1 cellular context compared by ENCODE assay signal in genomic region chr2:237688081-237688480, GRCh38.
TF ChIP-seq lines count a peak whose summit lies in the region.

No MANE protein-coding gene starts in this region.

TF ChIP-seq in HepG2, 621 proteins besides CTCF, POLR2A, EP300 and RAD21 (continued from another document):
- TF ChIP-seq ZNF609 (CRISPR knock-in tag; IDR thresholded peaks at IDR 0.05; ENCODE audit: borderline replicate concordance) (0 out of 2 replicates have a peak, but pooled peaks have one; percentile 6), HNF1B (CRISPR knock-in tag; IDR thresholded peaks at IDR 0.05) (no peak), ZNF772 (CRISPR knock-in tag; IDR thresholded peaks at IDR 0.05) (0 out of 2 replicates have a peak, but pooled peaks have one; percentile 8), ZNF329 (CRISPR knock-in tag; IDR thresholded peaks at IDR 0.05; ENCODE audit: low read depth) (no peak), ZEB1 (IDR thresholded peaks at IDR 0.05; ENCODE audit: insufficient replicate concordance, low read depth) (no peak), TEF (CRISPR knock-in tag; IDR thresholded peaks at IDR 0.05) (no peak), ZBTB34 (CRISPR knock-in tag; IDR thresholded peaks at IDR 0.05) (peak; percentile 8; the same call in 1 of the 2 replicates), ZNF574 (CRISPR knock-in tag; IDR thresholded peaks at IDR 0.05) (0 out of 2 replicates have a peak, but pooled peaks have one; percentile 2), ZFP82 (CRISPR knock-in tag; IDR thresholded peaks at IDR 0.05; ENCODE audit: borderline replicate concordance) (0 out of 2 replicates have a peak, but pooled peaks have one; percentile 34), FOXO4 (CRISPR knock-in tag; conservative IDR thresholded peaks at IDR 0.05) (no peak)
